In the genomic region with DNA sequence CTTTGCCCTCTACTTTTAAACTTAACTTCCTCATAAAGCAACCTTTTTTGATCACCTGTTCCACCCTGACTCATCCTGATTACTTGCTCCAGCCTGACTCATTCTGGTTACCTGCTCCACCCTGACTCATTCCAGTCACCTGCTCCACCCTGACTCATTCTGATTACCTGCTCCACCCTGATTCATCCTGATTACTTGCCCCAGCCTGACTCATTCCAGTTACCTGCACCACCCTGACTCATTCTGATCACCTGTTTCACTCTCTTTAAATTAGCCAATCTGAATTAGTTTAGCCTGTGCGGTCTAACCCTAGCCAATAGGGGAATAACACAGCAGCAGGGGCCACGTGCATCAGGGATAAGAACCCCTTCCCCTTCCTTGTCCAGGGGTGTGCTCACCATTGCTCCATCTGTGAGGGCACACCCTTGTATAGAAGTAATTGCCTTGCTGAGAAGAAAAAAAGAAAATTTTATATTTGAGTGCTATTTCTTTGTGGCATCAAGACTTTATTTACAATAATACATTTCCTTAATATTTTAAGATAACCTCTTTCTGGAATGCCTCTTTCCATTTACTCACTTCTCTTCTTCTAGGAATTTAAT, we compare ENCODE assay signal across 9 cellular contexts.
A peak's percentile ranks its signal among the peaks of the same experiment; 100 is the strongest.
DNase-seq lines count a peak whose midpoint lies in the region; TF ChIP-seq lines count a peak whose summit lies in the region.
"Had no signal": no experiment of that assay in that cellular context is flagged by ENCODE, and none has a peak within 500 bp of the region (broad histone marks: within the 10 kb centered on the region; RNA-seq: fewer than 3 reads in every experiment).

No MANE protein-coding gene starts in this region.

- peak; percentile 34 for DNase-seq in activated CD4-positive, CD25-positive, alpha-beta regulatory T cell treated with anti-CD3 and anti-CD28 coated beads, Interleukin-2, amount 50 U/mL, for 72 hours
- DNase-seq in caudate nucleus (lab: John Stamatoyannopoulos, UW), result peak in 43 of 61 donors; percentile 2 to 93 (median 52)
- DNase-seq in stimulated activated CD4-positive, alpha-beta T cell treated with anti-CD3 and anti-CD28 coated beads, Interleukin-2, amount 100 ng/mL, for 4 hours (ENCODE audit: low read depth), result peak; percentile 60
- DNase-seq in NCI-H1930 (lab: John Stamatoyannopoulos, UW), result no peak
- no peak for DNase-seq in GM03348 (ENCODE audit: low spot score)
- no peak for DNase-seq in NCI-H524 treated with DMSO at 0.1 percent for 48 hours (lab: John Stamatoyannopoulos, UW)
- DNase-seq: DMS 273 treated with DMSO at 0.1 percent for 48 hours, SW 1271 had no signal

- no peaks in the 10 kb centered on the region for H3K4me1 ChIP-seq in HEK293 (ENCODE audit: control insufficient read depth, insufficient read depth, low read length)

- no peaks in the 10 kb centered on the region for H3K36me3 ChIP-seq in HEK293 (ENCODE audit: control insufficient read depth in 2 of 2, insufficient read depth in 1 of 2, low read length in 2 of 2)

- CTCF ChIA-PET in HEK293 (lab: Yijun Ruan, JAX), result interaction anchor here (0.8 to 3.2 kb wide), 6 partner anchors 8 to 192 kb away, joined by 3 to 27 read pairs (median 4); no protein-coding TSS in a partner anchor

- POLR2A ChIA-PET in HEK293 (lab: Yijun Ruan, JAX), result no interaction called here

- TF ChIP-seq CTCF in HEK293 (tag by site-specific recombination; IDR thresholded peaks at IDR 0.05), result no peak

- H3K27ac ChIP-seq in HEK293 (ENCODE audit: extremely low read depth, low read depth, low read length) (no peak overlapping the region), caudate nucleus (ENCODE audit: low read depth, low read length) (no peak overlapping the region)

- H3K9me3 ChIP-seq in HEK293 (ENCODE audit: control insufficient read depth, insufficient read depth, low read depth, low read length), result no peaks in the 10 kb centered on the region; the same call in 1 of the 2 replicates

- H3K4me3 ChIP-seq in HEK293 (ENCODE audit: low read depth, low read length), result no peak overlapping the region

TF ChIP-seq in HEK293, 187 proteins besides CTCF, POLR2A, EP300 and RAD21 (continues in another document):
- TF ChIP-seq OSR2 (tag by site-specific recombination; IDR thresholded peaks at IDR 0.05) (no peak), ZNF146 (tag by site-specific recombination; IDR thresholded peaks at IDR 0.05) (no peak), ZNF404 (tag by site-specific recombination; IDR thresholded peaks at IDR 0.05) (no peak), ZNF248 (tag by site-specific recombination; IDR thresholded peaks at IDR 0.05) (peak; percentile 55; the same call in 1 of the 2 replicates), KLF7 (tag by site-specific recombination; IDR thresholded peaks at IDR 0.05; ENCODE audit: borderline replicate concordance) (peak; percentile 59; the same call in 1 of the 2 replicates), ZNF521 (tag by site-specific recombination; IDR thresholded peaks at IDR 0.05) (no peak), ZNF416 (tag by site-specific recombination; IDR thresholded peaks at IDR 0.05) (no peak), MYNN (tag by site-specific recombination; IDR thresholded peaks at IDR 0.05; ENCODE audit: borderline replicate concordance) (no peak), SETDB1 (IDR thresholded peaks at IDR 0.05; ENCODE audit: insufficient read length, low read length) (peak; percentile 92), ZNF629 (tag by site-specific recombination; IDR thresholded peaks at IDR 0.05) (peak; percentile 77), SCRT2 (tag by site-specific recombination; IDR thresholded peaks at IDR 0.05) (peak; percentile 96), RBAK (tag by site-specific recombination; IDR thresholded peaks at IDR 0.05) (peak; percentile 90; the same call in 1 of the 2 replicates), ZNF211 (tag by site-specific recombination; IDR thresholded peaks at IDR 0.05; ENCODE audit: low read depth) (no peak), ZNF777 (tag by site-specific recombination; IDR thresholded peaks at IDR 0.05; ENCODE audit: borderline replicate concordance) (no peak), SP7 (tag by site-specific recombination; IDR thresholded peaks at IDR 0.05) (peak; percentile 68; the same call in 1 of the 2 replicates), ZNF843 (tag by site-specific recombination; IDR thresholded peaks at IDR 0.05) (0 out of 2 replicates have a peak, but pooled peaks have one; percentile 33), ZNF785 (tag by site-specific recombination; IDR thresholded peaks at IDR 0.05) (no peak), ZNF623 (tag by site-specific recombination; IDR thresholded peaks at IDR 0.05) (no peak), EGR2 (tag by site-specific recombination; IDR thresholded peaks at IDR 0.05; ENCODE audit: low read depth) (no peak), ZNF433 (tag by site-specific recombination; IDR thresholded peaks at IDR 0.05; ENCODE audit: low read depth) (no peak), ZNF174 (tag by site-specific recombination; IDR thresholded peaks at IDR 0.05) (no peak), ZNF48 (tag by site-specific recombination; IDR thresholded peaks at IDR 0.05) (no peak), ZBTB7A (tag by site-specific recombination; IDR thresholded peaks at IDR 0.05; ENCODE audit: low read depth) (no peak)
- TF ChIP-seq, protein P1, sequence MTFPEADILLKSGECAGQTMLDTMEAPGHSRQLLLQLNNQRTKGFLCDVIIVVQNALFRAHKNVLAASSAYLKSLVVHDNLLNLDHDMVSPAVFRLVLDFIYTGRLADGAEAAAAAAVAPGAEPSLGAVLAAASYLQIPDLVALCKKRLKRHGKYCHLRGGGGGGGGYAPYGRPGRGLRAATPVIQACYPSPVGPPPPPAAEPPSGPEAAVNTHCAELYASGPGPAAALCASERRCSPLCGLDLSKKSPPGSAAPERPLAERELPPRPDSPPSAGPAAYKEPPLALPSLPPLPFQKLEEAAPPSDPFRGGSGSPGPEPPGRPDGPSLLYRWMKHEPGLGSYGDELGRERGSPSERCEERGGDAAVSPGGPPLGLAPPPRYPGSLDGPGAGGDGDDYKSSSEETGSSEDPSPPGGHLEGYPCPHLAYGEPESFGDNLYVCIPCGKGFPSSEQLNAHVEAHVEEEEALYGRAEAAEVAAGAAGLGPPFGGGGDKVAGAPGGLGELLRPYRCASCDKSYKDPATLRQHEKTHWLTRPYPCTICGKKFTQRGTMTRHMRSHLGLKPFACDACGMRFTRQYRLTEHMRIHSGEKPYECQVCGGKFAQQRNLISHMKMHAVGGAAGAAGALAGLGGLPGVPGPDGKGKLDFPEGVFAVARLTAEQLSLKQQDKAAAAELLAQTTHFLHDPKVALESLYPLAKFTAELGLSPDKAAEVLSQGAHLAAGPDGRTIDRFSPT (tag by site-specific recombination; IDR thresholded peaks at IDR 0.05), result peak; percentile 60
- TF ChIP-seq, protein P2, sequence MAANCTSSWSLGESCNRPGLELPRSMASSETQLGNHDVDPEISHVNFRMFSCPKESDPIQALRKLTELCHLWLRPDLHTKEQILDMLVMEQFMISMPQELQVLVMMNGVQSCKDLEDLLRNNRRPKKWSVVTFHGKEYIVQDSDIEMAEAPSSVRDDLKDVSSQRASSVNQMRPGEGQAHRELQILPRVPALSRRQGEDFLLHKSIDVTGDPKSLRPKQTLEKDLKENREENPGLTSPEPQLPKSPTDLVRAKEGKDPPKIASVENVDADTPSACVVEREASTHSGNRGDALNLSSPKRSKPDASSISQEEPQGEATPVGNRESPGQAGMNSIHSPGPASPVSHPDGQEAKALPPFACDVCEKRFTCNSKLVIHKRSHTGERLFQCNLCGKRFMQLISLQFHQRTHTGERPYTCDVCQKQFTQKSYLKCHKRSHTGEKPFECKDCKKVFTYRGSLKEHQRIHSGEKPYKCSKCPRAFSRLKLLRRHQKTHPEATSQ (tag by site-specific recombination; IDR thresholded peaks at IDR 0.05), result peak; percentile 97
- TF ChIP-seq, protein P3, sequence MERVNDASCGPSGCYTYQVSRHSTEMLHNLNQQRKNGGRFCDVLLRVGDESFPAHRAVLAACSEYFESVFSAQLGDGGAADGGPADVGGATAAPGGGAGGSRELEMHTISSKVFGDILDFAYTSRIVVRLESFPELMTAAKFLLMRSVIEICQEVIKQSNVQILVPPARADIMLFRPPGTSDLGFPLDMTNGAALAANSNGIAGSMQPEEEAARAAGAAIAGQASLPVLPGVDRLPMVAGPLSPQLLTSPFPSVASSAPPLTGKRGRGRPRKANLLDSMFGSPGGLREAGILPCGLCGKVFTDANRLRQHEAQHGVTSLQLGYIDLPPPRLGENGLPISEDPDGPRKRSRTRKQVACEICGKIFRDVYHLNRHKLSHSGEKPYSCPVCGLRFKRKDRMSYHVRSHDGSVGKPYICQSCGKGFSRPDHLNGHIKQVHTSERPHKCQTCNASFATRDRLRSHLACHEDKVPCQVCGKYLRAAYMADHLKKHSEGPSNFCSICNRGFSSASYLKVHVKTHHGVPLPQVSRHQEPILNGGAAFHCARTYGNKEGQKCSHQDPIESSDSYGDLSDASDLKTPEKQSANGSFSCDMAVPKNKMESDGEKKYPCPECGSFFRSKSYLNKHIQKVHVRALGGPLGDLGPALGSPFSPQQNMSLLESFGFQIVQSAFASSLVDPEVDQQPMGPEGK (tag by site-specific recombination; IDR thresholded peaks at IDR 0.05), result 0 out of 2 replicates have a peak, but pooled peaks have one; percentile 31
- TF ChIP-seq, protein P4, sequence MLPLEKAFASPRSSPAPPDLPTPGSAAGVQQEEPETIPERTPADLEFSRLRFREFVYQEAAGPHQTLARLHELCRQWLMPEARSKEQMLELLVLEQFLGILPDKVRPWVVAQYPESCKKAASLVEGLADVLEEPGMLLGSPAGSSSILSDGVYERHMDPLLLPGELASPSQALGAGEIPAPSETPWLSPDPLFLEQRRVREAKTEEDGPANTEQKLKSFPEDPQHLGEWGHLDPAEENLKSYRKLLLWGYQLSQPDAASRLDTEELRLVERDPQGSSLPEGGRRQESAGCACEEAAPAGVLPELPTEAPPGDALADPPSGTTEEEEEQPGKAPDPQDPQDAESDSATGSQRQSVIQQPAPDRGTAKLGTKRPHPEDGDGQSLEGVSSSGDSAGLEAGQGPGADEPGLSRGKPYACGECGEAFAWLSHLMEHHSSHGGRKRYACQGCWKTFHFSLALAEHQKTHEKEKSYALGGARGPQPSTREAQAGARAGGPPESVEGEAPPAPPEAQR (tag by site-specific recombination; IDR thresholded peaks at IDR 0.05), result no peak

Comparison
In these comparisons a context has a peak if more than half of its experiments do, and no peak if none do; other contexts are left out.
1. DNase-seq: peak in activated CD4-positive, CD25-positive, alpha-beta regulatory T cell treated with anti-CD3 and anti-CD28 coated beads, Interleukin-2, amount 50 U/mL, for 72 hours (single experiment), caudate nucleus (43 of 61) and stimulated activated CD4-positive, alpha-beta T cell treated with anti-CD3 and anti-CD28 coated beads, Interleukin-2, amount 100 ng/mL, for 4 hours (single experiment); none in NCI-H1930 (0 of 2), GM03348 (single experiment) and NCI-H524 treated with DMSO at 0.1 percent for 48 hours (single experiment).